Comparison of ENCODE assay signal across 10 cellular contexts in genomic region chrX:20263474-20263873, GRCh38. TPM values are rescaled to one million over a fixed set of nuclear protein-coding genes. Genes with fewer than 3 reads are reported as not detected.
A peak's percentile ranks its signal among the peaks of the same experiment; 100 is the strongest.
DNase-seq lines count a peak whose midpoint lies in the region; ATAC-seq, FAIRE-seq and TF ChIP-seq lines count a peak whose summit lies in the region.
"Had no signal": no experiment of that assay in that cellular context is flagged by ENCODE, and none has a peak within 500 bp of the region (broad histone marks: within the 10 kb centered on the region; RNA-seq: fewer than 3 reads in every experiment).

No MANE protein-coding gene starts in this region.

- H3K4me2 ChIP-seq in PC-3 (ENCODE audit: low read length) (peak overlapping the region; percentile 77), endothelial cell of umbilical vein (ENCODE audit: insufficient read depth, low read length) (peak overlapping the region; percentile 94)

- H3K9me3 Mint-ChIP-seq in activated T-cell treated with anti-CD3 and anti-CD28 coated beads, Interleukin-2, amount 50 U/mL, for 24 hours, result no peaks in the 10 kb centered on the region
- no peaks in the 10 kb centered on the region for H3K9me3 Mint-ChIP-seq in stimulated activated memory B cell treated with anti-CD40 and anti-IgM and Interleukin-4, amounts not matched to agents 10 μg/mL and 1 μg/mL and 100 μg/mL, for 72 hours

- TF ChIP-seq CTCF in PC-3 (conservative IDR thresholded peaks at IDR 0.05; ENCODE audit: low read depth, low read length) (no peak), endothelial cell of umbilical vein (IDR thresholded peaks at IDR 0.05; ENCODE audit: extremely low read depth in 1 of 2, insufficient read depth in 1 of 2, low read depth in 1 of 2, low read length in 2 of 2) (no peak), gastroesophageal sphincter (IDR thresholded peaks at IDR 0.05) (no peak)

- H3K27me3 Mint-ChIP-seq in activated T-cell treated with anti-CD3 and anti-CD28 coated beads, Interleukin-2, amount 50 U/mL, for 24 hours, result peaks cover 7% of the 10 kb centered on the region
- no peaks in the 10 kb centered on the region for H3K27me3 Mint-ChIP-seq in stimulated activated memory B cell treated with anti-CD40 and anti-IgM and Interleukin-4, amounts not matched to agents 10 μg/mL and 1 μg/mL and 100 μg/mL, for 72 hours

- TF ChIP-seq POLR2A in endothelial cell of umbilical vein (IDR thresholded peaks at IDR 0.05; ENCODE audit: low read depth, low read length) (no peak), gastroesophageal sphincter (IDR thresholded peaks at IDR 0.05) (no peak)

- intact Hi-C loops in PC-3 (cut with micrococcal nuclease) (no loop called here), endothelial cell of umbilical vein (cut with micrococcal nuclease) (no loop called here)

- no peak overlapping the region for H2AFZ ChIP-seq in PC-3 (ENCODE audit: low read length)
- no peak overlapping the region for H2AFZ ChIP-seq in endothelial cell of umbilical vein (ENCODE audit: low read depth, low read length)

- H4K20me1 ChIP-seq in PC-3 (ENCODE audit: low read length), result peaks cover 41% of the 10 kb centered on the region
- no peaks in the 10 kb centered on the region for H4K20me1 ChIP-seq in endothelial cell of umbilical vein (replicated peaks; ENCODE audit: control insufficient read depth, extremely low read depth, insufficient read depth, low read length)

- peak; percentile 21; the same call in 1 of the 2 replicates for ATAC-seq in PC-3
- ATAC-seq in stimulated activated memory B cell treated with anti-CD40 and anti-IgM and Interleukin-4, amounts not matched to agents 10 μg/mL and 1 μg/mL and 100 μg/mL, for 72 hours, result peak; percentile 49
- ATAC-seq in gastroesophageal sphincter, result no peak

- peak overlapping the region; percentile 85 for H3K4me3 Mint-ChIP-seq in activated T-cell treated with anti-CD3 and anti-CD28 coated beads, Interleukin-2, amount 50 U/mL, for 24 hours
- H3K4me3 Mint-ChIP-seq in stimulated activated memory B cell treated with anti-CD40 and anti-IgM and Interleukin-4, amounts not matched to agents 10 μg/mL and 1 μg/mL and 100 μg/mL, for 72 hours, result peak overlapping the region; percentile 50

- H3K79me2 ChIP-seq in PC-3 (ENCODE audit: low read length), result peaks cover 78% of the 10 kb centered on the region
- H3K79me2 ChIP-seq in endothelial cell of umbilical vein (ENCODE audit: control insufficient read depth, insufficient read depth, low read length), result peaks cover 51% of the 10 kb centered on the region

- H3K9me1 ChIP-seq in endothelial cell of umbilical vein (replicated peaks; ENCODE audit: control insufficient read depth, extremely low read depth, insufficient read depth, low read length), result no peaks in the 10 kb centered on the region

- H3K27ac ChIP-seq in PC-3 (ENCODE audit: low read length), result peak overlapping the region; percentile 30
- H3K27ac ChIP-seq in endothelial cell of umbilical vein (ENCODE audit: insufficient read depth, low read depth, low read length), result peak overlapping the region; percentile 40
- H3K27ac ChIP-seq in gastroesophageal sphincter, result no peak overlapping the region
- H3K27ac ChIP-seq: uterus had no signal

- H3K4me1 ChIP-seq in PC-3 (ENCODE audit: insufficient read depth, low read length), result peaks cover 46% of the 10 kb centered on the region
- peaks cover 23% of the 10 kb centered on the region for H3K4me1 ChIP-seq in endothelial cell of umbilical vein (ENCODE audit: control insufficient read depth, extremely low read depth, insufficient read depth, low read length)
- H3K4me1 ChIP-seq in gastroesophageal sphincter, result peaks cover 0 to 18% (median 0%) of the 10 kb centered on the region in 3 donors
- H3K4me1 ChIP-seq: uterus had no signal

- no TSS peak for BruUV-seq in PC-3 (replicated peaks; lab: Mats Ljungman, UMichigan)
- no TSS peak for BruUV-seq in endothelial cell of umbilical vein (replicated peaks; lab: Mats Ljungman, UMichigan)

- H3F3A ChIP-seq in PC-3 (ENCODE audit: low read length, unreplicated experiment), result peaks cover 5% of the 10 kb centered on the region

- TF ChIP-seq EP300 in gastroesophageal sphincter (IDR thresholded peaks at IDR 0.05), result no peak

- H3K27me3 ChIP-seq in PC-3 (ENCODE audit: low read length), result no peaks in the 10 kb centered on the region
- H3K27me3 ChIP-seq in endothelial cell of umbilical vein (ENCODE audit: control insufficient read depth in 2 of 2, insufficient read depth in 2 of 2, low read length in 2 of 2), result no peaks in the 10 kb centered on the region
- H3K27me3 ChIP-seq in gastroesophageal sphincter, result no peaks in the 10 kb centered on the region
- H3K27me3 ChIP-seq: uterus had no signal

- peaks cover 47% of the 10 kb centered on the region for H3K4me1 Mint-ChIP-seq in activated T-cell treated with anti-CD3 and anti-CD28 coated beads, Interleukin-2, amount 50 U/mL, for 24 hours (ENCODE audit: low read depth)
- peaks cover 26% of the 10 kb centered on the region for H3K4me1 Mint-ChIP-seq in stimulated activated memory B cell treated with anti-CD40 and anti-IgM and Interleukin-4, amounts not matched to agents 10 μg/mL and 1 μg/mL and 100 μg/mL, for 72 hours

- peaks cover 12% of the 10 kb centered on the region for H3K36me3 Mint-ChIP-seq in activated T-cell treated with anti-CD3 and anti-CD28 coated beads, Interleukin-2, amount 50 U/mL, for 24 hours (ENCODE audit: low read depth)
- no peaks in the 10 kb centered on the region for H3K36me3 Mint-ChIP-seq in stimulated activated memory B cell treated with anti-CD40 and anti-IgM and Interleukin-4, amounts not matched to agents 10 μg/mL and 1 μg/mL and 100 μg/mL, for 72 hours

- dilution Hi-C loops in endothelial cell of umbilical vein (cut with MboI; ENCODE audit: extremely low pct_ligation_motif_present, low sequenced_read_pairs), result no loop called here

- FAIRE-seq in endothelial cell of umbilical vein (lab: Jason Lieb, UNC), result peak; percentile 35

- no peaks in the 10 kb centered on the region for H3K36me3 ChIP-seq in PC-3 (ENCODE audit: low read depth, low read length)
- H3K36me3 ChIP-seq in endothelial cell of umbilical vein (ENCODE audit: control insufficient read depth in 2 of 2, extremely low read depth in 1 of 2, insufficient read depth in 2 of 2, low read length in 2 of 2), result no peaks in the 10 kb centered on the region
- no peaks in the 10 kb centered on the region for H3K36me3 ChIP-seq in gastroesophageal sphincter
- H3K36me3 ChIP-seq: uterus had no signal

- no peaks in the 10 kb centered on the region for H3K9me2 ChIP-seq in PC-3 (replicated peaks; ENCODE audit: low read length)

- no peak overlapping the region for H3K9ac ChIP-seq in PC-3 (ENCODE audit: low read length)
- peak overlapping the region; percentile 19 for H3K9ac ChIP-seq in endothelial cell of umbilical vein (replicated peaks; ENCODE audit: extremely low read depth, insufficient read depth, low read length)

- H3K27ac Mint-ChIP-seq in activated T-cell treated with anti-CD3 and anti-CD28 coated beads, Interleukin-2, amount 50 U/mL, for 24 hours, result peak overlapping the region; percentile 81
- H3K27ac Mint-ChIP-seq in stimulated activated memory B cell treated with anti-CD40 and anti-IgM and Interleukin-4, amounts not matched to agents 10 μg/mL and 1 μg/mL and 100 μg/mL, for 72 hours, result no peak overlapping the region

- POLR2A ChIA-PET in PC-3 (lab: Charles Lee; ENCODE audit: unreplicated experiment), result no interaction called here
- POLR2A ChIA-PET in endothelial cell of umbilical vein (lab: Charles Lee), result no interaction called here

- 0 to 11% methylated on average over 2 of the region's 2 CpGs for WGBS in gastroesophageal sphincter (ENCODE audit: low coverage in 1 of 2), 2 donors

- H3K9me3 ChIP-seq in PC-3 (ENCODE audit: low read length) (no peaks in the 10 kb centered on the region), endothelial cell of umbilical vein (replicated peaks; ENCODE audit: control insufficient read depth, insufficient read depth, low read length) (no peaks in the 10 kb centered on the region), gastroesophageal sphincter (no peaks in the 10 kb centered on the region)
- H3K9me3 ChIP-seq: uterus had no signal

- CTCF ChIA-PET in PC-3 (lab: Charles Lee) (no interaction called here), endothelial cell of umbilical vein (lab: Charles Lee) (no interaction called here)

- H3K4me3 ChIP-seq in PC-3 (ENCODE audit: low read length), result peak overlapping the region; percentile 84
- H3K4me3 ChIP-seq in endothelial cell of umbilical vein (replicated peaks in 1 of 3; ENCODE audit: insufficient read depth in 1 of 3, low read depth in 1 of 3, low read length in 3 of 3), result no peak overlapping the region
- no peak overlapping the region for H3K4me3 ChIP-seq in gastroesophageal sphincter
- H3K4me3 ChIP-seq: uterus had no signal

- no peak for DNase-seq in activated T-cell treated with anti-CD3 and anti-CD28 coated beads, Interleukin-2, amount 50 U/mL, for 24 hours
- DNase-seq in activated T-cell treated with anti-CD3 and anti-CD28 coated beads, Interleukin-2, amount 50 U/mL, for 48 hours, result no peak
- DNase-seq in PC-3 (peak; percentile 70), endothelial cell of umbilical vein (ENCODE audit: low read depth, low spot score) (peak; percentile 25), AG20443 (ENCODE audit: low spot score) (no peak), HK-2 (ENCODE audit: unreplicated experiment) (no peak)
- DNase-seq: DMS79, uterus had no signal

TF ChIP-seq in endothelial cell of umbilical vein, 7 proteins besides CTCF, POLR2A, EP300 and RAD21:
- TF ChIP-seq MAX (IDR thresholded peaks at IDR 0.05; ENCODE audit: insufficient read depth, insufficient read length) (no peak), GATA2 (IDR thresholded peaks at IDR 0.05; ENCODE audit: insufficient read depth, insufficient read length, low read depth, low read length) (peak; percentile 46)
TF ChIP-seq in endothelial cell of umbilical vein: peak in this region for 1.

RNA-seq across cellular contexts. Expression of gene RPS6KA3, which starts 3.2 kb away (rescaled TPM):
- total RNA-seq in PC-3 (2014; rRNA removed) (22.8 and 24.6 TPM in 2 replicates), endothelial cell of umbilical vein (61.6 and 63.6 TPM in 2 replicates), gastroesophageal sphincter (10 to 100 TPM; 33.8 to 55.4 (median 46.4) TPM)
- polyA plus RNA-seq in endothelial cell of umbilical vein, result 24.4 and 27.7 TPM in 2 replicates
- 31.2 and 35.5 TPM in 2 replicates for polyA plus RNA-seq in endothelial cell of umbilical vein (2011; cell fraction: cytosol; rRNA removed)
- polyA plus RNA-seq in endothelial cell of umbilical vein (2011; cell fraction: nucleus; rRNA removed), result 32.1 and 40.2 TPM in 2 replicates
- polyA plus RNA-seq in endothelial cell of umbilical vein (2012), result 57.6 and 68.6 TPM in 2 replicates
- polyA minus RNA-seq in endothelial cell of umbilical vein, result 90.1 and 96.1 TPM in 2 replicates
- polyA minus RNA-seq in endothelial cell of umbilical vein (2011; cell fraction: cytosol; rRNA and poly(A)+ RNA removed), result 51.0 TPM
- 30.3 and 38.4 TPM in 2 replicates for polyA minus RNA-seq in endothelial cell of umbilical vein (2011; cell fraction: nucleus; rRNA and poly(A)+ RNA removed)

Comparison
In these comparisons a context has a peak if more than half of its experiments do, and no peak if none do; other contexts are left out.
1. DNase-seq: peak in PC-3 (single experiment) and endothelial cell of umbilical vein (single experiment); none in activated T-cell treated with anti-CD3 and anti-CD28 coated beads, Interleukin-2, amount 50 U/mL, for 24 hours (single experiment), activated T-cell treated with anti-CD3 and anti-CD28 coated beads, Interleukin-2, amount 50 U/mL, for 48 hours (0 of 2), AG20443 (single experiment) and HK-2 (single experiment).
2. H3K27ac ChIP-seq: peak in PC-3 (single experiment) and endothelial cell of umbilical vein (single experiment); none in gastroesophageal sphincter (0 of 4).